In genomic region chr6:25745836-25746235, GRCh38 we compare ENCODE assay signal across 31 cellular contexts. TPM values are rescaled to one million over a fixed set of nuclear protein-coding genes. Genes with fewer than 3 reads are reported as not detected.
"Had no signal": no experiment of that assay in that cellular context is flagged by ENCODE, and none has a peak within 500 bp of the region (broad histone marks: within the 10 kb centered on the region; RNA-seq: fewer than 3 reads in every experiment).

No MANE protein-coding gene starts in this region.

- H3K4me3 ChIP-seq: ascending aorta, breast epithelium, cardiac muscle cell, colonic mucosa, esophagus muscularis mucosa, gastroesophageal sphincter, heart right ventricle had no signal

- ATAC-seq: activated naive CD4-positive, alpha-beta T cell treated with anti-CD3 and anti-CD28 coated beads, Interleukin-2, amount 50 U/mL, for 72 hours; activated T-cell treated with anti-CD3 and anti-CD28 coated beads, Interleukin-2, amount 50 U/mL, for 72 hours; gastroesophageal sphincter; heart right ventricle had no signal

- DNase-seq: activated CD4-positive, alpha-beta memory T cell treated with anti-CD3 and anti-CD28 coated beads, Interleukin-2, amount 10 ng/mL, durations not matched to agents 7 days and 5 days; activated CD4-positive, alpha-beta T cell treated with anti-CD3 and anti-CD28 coated beads for 1 hour; activated CD4-positive, alpha-beta T cell treated with anti-CD3 and anti-CD28 coated beads for 4 hours; activated CD4-positive, alpha-beta T cell treated with anti-CD3 and anti-CD28 coated beads, Interleukin-2, amount 10 ng/mL, durations not matched to agents 7 days and 5 days; activated CD4-positive, alpha-beta T cell treated with anti-CD3 and anti-CD28 coated beads, Interleukin-2, amount 50 U/mL, for 4 hours; activated CD8-positive, alpha-beta memory T cell treated with anti-CD3 and anti-CD28 coated beads, Interleukin-2, amount 50 U/mL, for 48 hours; activated gamma-delta T cell; activated naive CD4-positive, alpha-beta T cell; activated naive CD4-positive, alpha-beta T cell treated with anti-CD3 and anti-CD28 coated beads, Interleukin-2, amount 10 ng/mL, durations not matched to agents 7 days and 5 days; activated naive CD8-positive, alpha-beta T cell treated with anti-CD3 and anti-CD28 coated beads, Interleukin-2, amount 10 ng/mL, durations not matched to agents 7 days and 5 days; activated T-cell treated with anti-CD3 and anti-CD28 coated beads for 4 hours; activated T-cell treated with anti-CD3 and anti-CD28 coated beads, Interleukin-2, amount 50 U/mL, for 24 hours; activated T-cell treated with anti-CD3 and anti-CD28 coated beads, Interleukin-2, amount 50 U/mL, for 72 hours; central memory CD4-positive, alpha-beta T cell; cerebellar nuclear complex; colonic mucosa; effector CD8-positive, alpha-beta T cell; foreskin melanocyte; heart right ventricle; T-helper 2 cell had no signal

- H3K4me1 ChIP-seq: ascending aorta, breast epithelium, esophagus muscularis mucosa, gastroesophageal sphincter, heart right ventricle had no signal

- H3K27ac ChIP-seq: ascending aorta, breast epithelium, cardiac muscle cell, colonic mucosa, esophagus muscularis mucosa, gastroesophageal sphincter, heart right ventricle had no signal

- H3K36me3 ChIP-seq: ascending aorta, breast epithelium, cardiac muscle cell, colonic mucosa, esophagus muscularis mucosa, gastroesophageal sphincter, heart right ventricle had no signal

- H3K27me3 ChIP-seq: ascending aorta, breast epithelium, cardiac muscle cell, colonic mucosa, esophagus muscularis mucosa, gastroesophageal sphincter, heart right ventricle had no signal

- H3K9me3 ChIP-seq: ascending aorta, breast epithelium, colonic mucosa, esophagus muscularis mucosa, gastroesophageal sphincter, heart right ventricle had no signal

RNA-seq across cellular contexts. Expression of gene SLC17A4, which starts 8.7 kb away (rescaled TPM):
- total RNA-seq: activated CD4-positive, alpha-beta memory T cell treated with anti-CD3 and anti-CD28 coated beads, Interleukin-2, amount 10 ng/mL, durations not matched to agents 7 days and 5 days; activated CD4-positive, alpha-beta T cell treated with anti-CD3 and anti-CD28 coated beads, Interleukin-2, amount 10 ng/mL, durations not matched to agents 7 days and 5 days; activated naive CD4-positive, alpha-beta T cell treated with anti-CD3 and anti-CD28 coated beads, Interleukin-2, amount 50 U/mL, for 72 hours; activated naive CD8-positive, alpha-beta T cell treated with anti-CD3 and anti-CD28 coated beads, Interleukin-2, amount 10 ng/mL, durations not matched to agents 7 days and 5 days; activated T-cell treated with anti-CD3 and anti-CD28 coated beads, Interleukin-2, amount 50 U/mL, for 72 hours; ascending aorta; cardiac muscle cell; dermis microvascular lymphatic vessel endothelial cell; endothelial cell of umbilical vein; epithelial cell of proximal tubule; esophagus muscularis mucosa; gastroesophageal sphincter; glomerular endothelial cell; heart right ventricle; T-helper 1 cell treated with Interleukin-12 subunit alpha and Interleukin-12 subunit beta and Interleukin-4 antibody, amounts not matched to agents 30 ng/mL and 1 ng/mL, for 36 hours had no signal
- polyA plus RNA-seq: cardiac muscle cell, endothelial cell of umbilical vein, heart right ventricle had no signal
